ENCODE assay signal across 10 cellular contexts in genomic region chr18:51593931-51594330, GRCh38.
"Had no signal": no experiment of that assay in that cellular context is flagged by ENCODE, and none has a peak within 500 bp of the region (broad histone marks: within the 10 kb centered on the region; RNA-seq: fewer than 3 reads in every experiment).

No MANE protein-coding gene starts in this region.

- H3K27ac ChIP-seq: GM23248 had no signal

- FAIRE-seq: H54 had no signal

- H3K4me3 ChIP-seq: GM23248, GM23338, HAP-1 had no signal

- H3K36me3 ChIP-seq: HAP-1 had no signal

- H3K4me2 ChIP-seq: GM23338 had no signal

- H3K27ac Mint-ChIP-seq: GM23338, H9, HFFc6 had no signal

- DNase-seq: GM23248, GOT3, H7, H9, HCEC 1CT, HFFc6 had no signal

- ATAC-seq: GM23338, HCT116 had no signal

- H2AFZ ChIP-seq: GM23248, GM23338 had no signal

- H3K4me1 ChIP-seq: HAP-1 had no signal

- H3K9ac ChIP-seq: GM23248 had no signal

- H3K4me3 Mint-ChIP-seq: GM23338, H9, HFFc6 had no signal

- H3K4me1 Mint-ChIP-seq: GM23338, H9 had no signal

- H3K9me3 ChIP-seq: HAP-1 had no signal
